In genomic region chr7:117750612-117751563, GRCh38 we compare ENCODE assay signal across 8 cellular contexts.
DNase-seq lines count a peak whose midpoint lies in the region; ATAC-seq, FAIRE-seq and TF ChIP-seq lines count a peak whose summit lies in the region.

No MANE protein-coding gene starts in this region.

- CTCF ChIA-PET in naive thymus-derived CD4-positive, alpha-beta T cell (lab: Charles Lee), result interaction anchor here (0.7 kb wide), 1 partner anchor 405 kb away, joined by 3 read pairs; no protein-coding TSS in a partner anchor

- 53 to 63% methylated on average over 8 of the region's 8 CpGs for WGBS in thyroid gland, 2 donors

- peak; percentile 90 for TF ChIP-seq CTCF in C4-2B (conservative IDR thresholded peaks at IDR 0.05)
- TF ChIP-seq CTCF in HL-60 (IDR thresholded peaks at IDR 0.05; ENCODE audit: insufficient read depth, low read length), result peak; percentile 16
- TF ChIP-seq CTCF in thyroid gland (IDR thresholded peaks at IDR 0.05), result peak in 5 of 6 experiments; percentile 39 to 73 (median 64)

- no peak for TF ChIP-seq POLR2A in thyroid gland (IDR thresholded peaks at IDR 0.05)

- peaks cover 0 to 3% of the 10 kb centered on the region in 2 donors for H3K36me3 ChIP-seq in thyroid gland
- no peaks in the 10 kb centered on the region for H3K36me3 ChIP-seq in naive thymus-derived CD4-positive, alpha-beta T cell (ENCODE audit: control insufficient read depth in 2 of 3, insufficient read depth in 3 of 3, low read length in 3 of 3)

- POLR2A ChIA-PET in naive thymus-derived CD4-positive, alpha-beta T cell (lab: Charles Lee), result no interaction called here

- peaks cover 0 to 1% (median 0%) of the 10 kb centered on the region in 11 donors for H3K9me3 Mint-ChIP-seq in naive thymus-derived CD4-positive, alpha-beta T cell
- no peaks in the 10 kb centered on the region for H3K9me3 Mint-ChIP-seq in activated naive CD8-positive, alpha-beta T cell treated with anti-CD3 and anti-CD28 coated beads for 36 hours

- H3K27ac ChIP-seq in C4-2B, result no peak overlapping the region
- no peak overlapping the region for H3K27ac ChIP-seq in HL-60 (replicated peaks)
- H3K27ac ChIP-seq in thyroid gland, result no peak overlapping the region
- H3K27ac ChIP-seq in naive thymus-derived CD4-positive, alpha-beta T cell (ENCODE audit: low read depth, low read length), result no peak overlapping the region

- intact Hi-C loops in thyroid gland (cut with DNase I), result loop anchor here (10.0 kb wide), 2 partner anchors 124 to 354 kb away; partner anchors contain the start of gene CTTNBP2
- intact Hi-C loops in naive thymus-derived CD4-positive, alpha-beta T cell (cut with micrococcal nuclease), result loop anchor here in 1 of 2 donors (2.0 kb wide), 2 partner anchors 402 to 446 kb away; no protein-coding TSS in a partner anchor

- peaks cover 0 to 5% (median 3%) of the 10 kb centered on the region in 5 donors for H3K27me3 Mint-ChIP-seq in naive thymus-derived CD4-positive, alpha-beta T cell
- H3K27me3 Mint-ChIP-seq in activated naive CD8-positive, alpha-beta T cell treated with anti-CD3 and anti-CD28 coated beads for 36 hours, result peaks cover 3% of the 10 kb centered on the region

- no peaks in the 10 kb centered on the region for H3K27me3 ChIP-seq in HL-60 (ENCODE audit: insufficient read depth, poor library complexity, severe bottlenecking)
- H3K27me3 ChIP-seq in thyroid gland, result no peaks in the 10 kb centered on the region
- no peaks in the 10 kb centered on the region for H3K27me3 ChIP-seq in naive thymus-derived CD4-positive, alpha-beta T cell (ENCODE audit: control insufficient read depth in 2 of 2, insufficient read depth in 2 of 2, low read length in 2 of 2)

- H3K4me3 Mint-ChIP-seq in naive thymus-derived CD4-positive, alpha-beta T cell, result no peak overlapping the region
- no peak overlapping the region for H3K4me3 Mint-ChIP-seq in activated naive CD8-positive, alpha-beta T cell treated with anti-CD3 and anti-CD28 coated beads for 36 hours

- ATAC-seq in SK-N-SH treated with all-trans-retinoic acid at 6 μM for 48 hours (peak; percentile 66; the same call in 2 of the 3 replicates), HG02885 (IDR thresholded peaks at IDR 0.05; ENCODE audit: poor library complexity, unreplicated experiment) (no peak)
- ATAC-seq in naive thymus-derived CD4-positive, alpha-beta T cell, result no peak

- peak; percentile 94 for FAIRE-seq in frontal cortex (lab: Jason Lieb, UNC)

- no peaks in the 10 kb centered on the region for H3K36me3 Mint-ChIP-seq in naive thymus-derived CD4-positive, alpha-beta T cell
- H3K36me3 Mint-ChIP-seq in activated naive CD8-positive, alpha-beta T cell treated with anti-CD3 and anti-CD28 coated beads for 36 hours, result no peaks in the 10 kb centered on the region

- H3K4me3 ChIP-seq in HL-60 (replicated peaks; ENCODE audit: insufficient read depth, low read length), result no peak overlapping the region
- H3K4me3 ChIP-seq in thyroid gland (replicated peaks in 1 of 3), result no peak overlapping the region
- no peak overlapping the region for H3K4me3 ChIP-seq in naive thymus-derived CD4-positive, alpha-beta T cell (ENCODE audit: low read length)

- no peaks in the 10 kb centered on the region for H3K9me3 ChIP-seq in thyroid gland
- no peaks in the 10 kb centered on the region for H3K9me3 ChIP-seq in naive thymus-derived CD4-positive, alpha-beta T cell (ENCODE audit: control insufficient read depth in 2 of 3, low read length in 3 of 3)

- no peak for DNase-seq in HL-60 (ENCODE audit: low read depth in 1 of 2, low spot score in 1 of 2)
- peak; percentile 8 to 17 for DNase-seq in frontal cortex (ENCODE audit: low spot score in 2 of 2)
- DNase-seq in thyroid gland, result no peak
- no peak for DNase-seq in naive thymus-derived CD4-positive, alpha-beta T cell
- no peak for DNase-seq in activated naive CD8-positive, alpha-beta T cell treated with anti-CD3 and anti-CD28 coated beads for 36 hours

- H3K4me1 Mint-ChIP-seq in naive thymus-derived CD4-positive, alpha-beta T cell, result no peaks in the 10 kb centered on the region
- no peaks in the 10 kb centered on the region for H3K4me1 Mint-ChIP-seq in activated naive CD8-positive, alpha-beta T cell treated with anti-CD3 and anti-CD28 coated beads for 36 hours

- H3K4me1 ChIP-seq in thyroid gland, result no peaks in the 10 kb centered on the region
- no peaks in the 10 kb centered on the region for H3K4me1 ChIP-seq in naive thymus-derived CD4-positive, alpha-beta T cell (ENCODE audit: control insufficient read depth in 2 of 2, insufficient read depth in 2 of 2, low read length in 2 of 2)

- no peak overlapping the region for H3K27ac Mint-ChIP-seq in naive thymus-derived CD4-positive, alpha-beta T cell
- H3K27ac Mint-ChIP-seq in activated naive CD8-positive, alpha-beta T cell treated with anti-CD3 and anti-CD28 coated beads for 36 hours, result no peak overlapping the region

TF ChIP-seq in SK-N-SH treated with all-trans-retinoic acid at 6 μM for 48 hours, 23 proteins besides CTCF, POLR2A, EP300 and RAD21:
- TF ChIP-seq ZFP30 (CRISPR knock-in tag; IDR thresholded peaks at IDR 0.05), result no peak
- no peak for TF ChIP-seq GLIS3 (CRISPR knock-in tag; IDR thresholded peaks at IDR 0.05)
- TF ChIP-seq PATZ1 (CRISPR knock-in tag; IDR thresholded peaks at IDR 0.05; ENCODE audit: borderline replicate concordance), result no peak
- TF ChIP-seq BACH2 (CRISPR knock-in tag; IDR thresholded peaks at IDR 0.05; ENCODE audit: borderline replicate concordance), result no peak
- no peak for TF ChIP-seq TOX (CRISPR knock-in tag; IDR thresholded peaks at IDR 0.05; ENCODE audit: borderline replicate concordance)
- no peak for TF ChIP-seq ZC3H10 (CRISPR knock-in tag; IDR thresholded peaks at IDR 0.05)
- TF ChIP-seq ZNF8 (CRISPR knock-in tag; IDR thresholded peaks at IDR 0.05), result no peak
- TF ChIP-seq POU6F1 (CRISPR knock-in tag; IDR thresholded peaks at IDR 0.05; ENCODE audit: borderline replicate concordance, low read depth), result no peak
- no peak for TF ChIP-seq ISL1 (CRISPR knock-in tag; IDR thresholded peaks at IDR 0.05)
- TF ChIP-seq ZNF70 (CRISPR knock-in tag; IDR thresholded peaks at IDR 0.05), result no peak
- TF ChIP-seq CSDC2 (CRISPR knock-in tag; IDR thresholded peaks at IDR 0.05), result no peak
- TF ChIP-seq OSR1 (CRISPR knock-in tag; IDR thresholded peaks at IDR 0.05), result no peak
TF ChIP-seq in SK-N-SH treated with all-trans-retinoic acid at 6 μM for 48 hours: peak in this region for 0.

Comparison
In these comparisons a context has a peak if more than half of its experiments do, and no peak if none do; other contexts are left out.
1. CTCF ChIP-seq: peak in every context shown above with its lines; median percentile 90 in C4-2B; 64 in thyroid gland; 16 in HL-60.
2. DNase-seq: peak in frontal cortex (2 of 2); none in HL-60 (0 of 2), thyroid gland (0 of 2), naive thymus-derived CD4-positive, alpha-beta T cell (0 of 9) and activated naive CD8-positive, alpha-beta T cell treated with anti-CD3 and anti-CD28 coated beads for 36 hours (single experiment).